In genomic region chr19:33355535-33355934, GRCh38 we compare ENCODE assay signal across 23 cellular contexts. TPM values are rescaled to one million over a fixed set of nuclear protein-coding genes. Genes with fewer than 3 reads are reported as not detected.
DNase-seq lines count a peak whose midpoint lies in the region; ATAC-seq, FAIRE-seq and TF ChIP-seq lines count a peak whose summit lies in the region.
"Had no signal": no experiment of that assay in that cellular context is flagged by ENCODE, and none has a peak within 500 bp of the region (broad histone marks: within the 10 kb centered on the region; RNA-seq: fewer than 3 reads in every experiment).

No MANE protein-coding gene starts in this region.

- peaks cover 16% of the 10 kb centered on the region for H3K27me3 Mint-ChIP-seq in astrocyte (ENCODE audit: low read depth, unreplicated experiment)

- H3K4me1 ChIP-seq in HepG2 (ENCODE audit: insufficient read depth, low read length), result peaks cover 5% of the 10 kb centered on the region
- no peaks in the 10 kb centered on the region for H3K4me1 ChIP-seq in right lobe of liver
- H3K4me1 ChIP-seq in astrocyte (ENCODE audit: insufficient read depth, low read length), result no peaks in the 10 kb centered on the region
- H3K4me1 ChIP-seq in keratinocyte (ENCODE audit: control insufficient read depth, extremely low read depth, insufficient read depth, low read length), result peaks cover 19% of the 10 kb centered on the region
- H3K4me1 ChIP-seq: BE2C; BLaER1 treated with 17β-estradiol and CSF1 and Interleukin-3, amounts not matched to agents 10 nM and 100 nM had no signal

- H3K9me3 Mint-ChIP-seq in astrocyte (ENCODE audit: unreplicated experiment), result peaks cover 14% of the 10 kb centered on the region
- H3K9me3 Mint-ChIP-seq: CD4-positive, alpha-beta T cell had no signal

- FAIRE-seq in HepG2 (lab: Jason Lieb, UNC) (no peak), astrocyte (lab: Jason Lieb, UNC) (peak; percentile 76), keratinocyte (lab: Jason Lieb, UNC) (peak; percentile 46)
- FAIRE-seq: D721Med, GM12878, GM18507 had no signal

- TF ChIP-seq POLR2A in HepG2 (IDR thresholded peaks at IDR 0.05; ENCODE audit: insufficient read depth in 1 of 2, low read depth in 2 of 2, low read length in 2 of 2), result no peak
- TF ChIP-seq POLR2A in right lobe of liver (IDR thresholded peaks at IDR 0.05), result no peak

- dilution Hi-C loops in keratinocyte (cut with MboI; ENCODE audit: extremely low pct_ligation_motif_present, low sequenced_read_pairs), result no loop called here

- no peaks in the 10 kb centered on the region for H3K9me1 ChIP-seq in keratinocyte (ENCODE audit: control insufficient read depth, extremely low read depth, insufficient read depth, low read length)

- H3K9ac ChIP-seq in HepG2 (ENCODE audit: insufficient read depth, low read depth, low read length) (no peak overlapping the region), astrocyte (ENCODE audit: low read length) (no peak overlapping the region), keratinocyte (ENCODE audit: control insufficient read depth, extremely low read depth, insufficient read depth, low read length) (no peak overlapping the region)
- H3K9ac ChIP-seq: BLaER1 treated with 17β-estradiol and CSF1 and Interleukin-3, amounts not matched to agents 10 nM and 100 nM had no signal

- no peaks in the 10 kb centered on the region for H3K79me2 ChIP-seq in HepG2 (ENCODE audit: insufficient read depth, low read length)
- no peaks in the 10 kb centered on the region for H3K79me2 ChIP-seq in astrocyte (ENCODE audit: insufficient read depth, low read length)
- no peaks in the 10 kb centered on the region for H3K79me2 ChIP-seq in keratinocyte (ENCODE audit: control insufficient read depth, insufficient read depth, low read length)

- H3K4me1 Mint-ChIP-seq in astrocyte (ENCODE audit: low read depth, unreplicated experiment), result no peaks in the 10 kb centered on the region
- H3K4me1 Mint-ChIP-seq: CD14-positive monocyte; CD8-positive, alpha-beta memory T cell; GM23338; H9 had no signal

- 0 out of 5 replicates have a peak, but pooled peaks cover 0 to 3% of the 10 kb centered on the region in 2 experiments for H3K27me3 ChIP-seq in HepG2 (ENCODE audit: control insufficient read depth in 1 of 2, insufficient read depth in 2 of 2, low read length in 2 of 2)
- no peaks in the 10 kb centered on the region for H3K27me3 ChIP-seq in right lobe of liver
- peaks cover 3% of the 10 kb centered on the region for H3K27me3 ChIP-seq in astrocyte (ENCODE audit: insufficient read depth, low read length)
- H3K27me3 ChIP-seq in keratinocyte (ENCODE audit: control insufficient read depth, extremely low read depth, insufficient read depth, low read length), result no peaks in the 10 kb centered on the region
- H3K27me3 ChIP-seq: BE2C; BLaER1 treated with 17β-estradiol and CSF1 and Interleukin-3, amounts not matched to agents 10 nM and 100 nM had no signal

- WGBS in HepG2 (ENCODE audit: low lambda C conversion rate), result 33% methylated on average over 2 of the region's 2 CpGs
- 52% methylated on average over 2 of the region's 2 CpGs for whole genome bisulfite sequencing in right lobe of liver (ENCODE audit: insufficient coverage, low coverage, low lambda C conversion rate, missing lambda C conversion rate)

- no peak for TF ChIP-seq RAD21 in HepG2 (CRISPR knock-in tag; IDR thresholded peaks at IDR 0.05)

- TF ChIP-seq EP300 in HepG2 (IDR thresholded peaks at IDR 0.05; ENCODE audit: low read depth in 2 of 2, low read length in 2 of 2) (no peak), HepG2 (CRISPR knock-in tag; IDR thresholded peaks at IDR 0.05; ENCODE audit: borderline replicate concordance) (no peak)

- H4K20me1 ChIP-seq in HepG2 (ENCODE audit: insufficient read depth, low read length) (no peaks in the 10 kb centered on the region), astrocyte (ENCODE audit: insufficient read depth, low read length) (no peaks in the 10 kb centered on the region), keratinocyte (ENCODE audit: control insufficient read depth, extremely low read depth, insufficient read depth, low read length) (no peaks in the 10 kb centered on the region)
- H4K20me1 ChIP-seq: BLaER1 treated with 17β-estradiol and CSF1 and Interleukin-3, amounts not matched to agents 10 nM and 100 nM had no signal

- DNase-seq in HepG2 (ENCODE audit: low spot score), result no peak
- DNase-seq in right lobe of liver, result no peak
- DNase-seq in astrocyte (ENCODE audit: low read depth), result no peak
- no peak for DNase-seq in keratinocyte (ENCODE audit: low read depth, low spot score)
- no peak for DNase-seq in NCI-H187 treated with DMSO at 0.1 percent for 48 hours (lab: John Stamatoyannopoulos, UW)
- no peak for DNase-seq in globus pallidus (ENCODE audit: low spot score)
- DNase-seq: ACHN; AML-193; BE2C; CD4-positive, alpha-beta T cell; CD8-positive, alpha-beta memory T cell; DMS 273 treated with DMSO at 0.1 percent for 48 hours; DMS79; EL; GDM1; H9 had no signal

- POLR2A ChIA-PET in HepG2 (lab: Yijun Ruan, JAX), result no interaction called here

- intact Hi-C loops in HepG2 (cut with micrococcal nuclease; ENCODE audit: unreplicated experiment), result no loop called here
- intact Hi-C loops in right lobe of liver (cut with DNase I), result no loop called here

- no peak overlapping the region for H3K27ac Mint-ChIP-seq in astrocyte (ENCODE audit: unreplicated experiment)
- H3K27ac Mint-ChIP-seq: CD4-positive, alpha-beta T cell; GM23338; H9 had no signal

- in situ Hi-C loops in HepG2 (cut with HindIII; ENCODE audit: extremely low pct_ligation_motif_present, low pct_unique_long_range_greater_than_20kb), result no loop called here

- H3K27ac ChIP-seq in HepG2 (ENCODE audit: extremely low read length, insufficient read depth, low read length), result no peak overlapping the region
- H3K27ac ChIP-seq in right lobe of liver, result no peak overlapping the region
- no peak overlapping the region for H3K27ac ChIP-seq in astrocyte (ENCODE audit: low read depth, low read length)
- no peak overlapping the region for H3K27ac ChIP-seq in keratinocyte (ENCODE audit: control insufficient read depth, insufficient read depth, low read length)
- H3K27ac ChIP-seq: 22Rv1; BLaER1 treated with 17β-estradiol and CSF1 and Interleukin-3, amounts not matched to agents 10 nM and 100 nM had no signal

- H3K36me3 ChIP-seq in HepG2 (replicated peaks in 1 of 2; ENCODE audit: control insufficient read depth in 1 of 2, insufficient read depth in 2 of 2, low read length in 2 of 2) (no peaks in the 10 kb centered on the region), right lobe of liver (no peaks in the 10 kb centered on the region), astrocyte (ENCODE audit: insufficient read depth, low read length) (no peaks in the 10 kb centered on the region), keratinocyte (ENCODE audit: control insufficient read depth in 2 of 2, extremely low read depth in 1 of 2, insufficient read depth in 2 of 2, low read length in 2 of 2) (no peaks in the 10 kb centered on the region)
- H3K36me3 ChIP-seq: BE2C; BLaER1 treated with 17β-estradiol and CSF1 and Interleukin-3, amounts not matched to agents 10 nM and 100 nM had no signal

- H3K4me2 ChIP-seq in HepG2 (ENCODE audit: low read depth, low read length), result no peak overlapping the region
- H3K4me2 ChIP-seq in astrocyte (ENCODE audit: low read length), result no peak overlapping the region
- H3K4me2 ChIP-seq in keratinocyte (ENCODE audit: control insufficient read depth, extremely low read depth, insufficient read depth, low read depth, low read length), result no peak overlapping the region
- H3K4me2 ChIP-seq: BLaER1 treated with 17β-estradiol and CSF1 and Interleukin-3, amounts not matched to agents 10 nM and 100 nM; GM23338 had no signal

- TF ChIP-seq CTCF in HepG2 (CRISPR knock-in tag; IDR thresholded peaks at IDR 0.05) (no peak), right lobe of liver (IDR thresholded peaks at IDR 0.05) (no peak), astrocyte (IDR thresholded peaks at IDR 0.05; ENCODE audit: insufficient read depth, low read depth, low read length) (no peak), keratinocyte (optimal IDR thresholded peaks at IDR 0.05 in 1 of 3, IDR thresholded peaks at IDR 0.05 in 1 of 3, conservative IDR thresholded peaks at IDR 0.05 in 1 of 3; ENCODE audit: extremely low read depth in 1 of 3, insufficient read depth in 2 of 3, low read length in 3 of 3) (no peak)

- ATAC-seq in HepG2, result no peak
- ATAC-seq in right lobe of liver, result no peak
- ATAC-seq: GM12878, GM23338 had no signal

- no peaks in the 10 kb centered on the region for H3K36me3 Mint-ChIP-seq in astrocyte (ENCODE audit: low read depth, unreplicated experiment)
- H3K36me3 Mint-ChIP-seq: CD8-positive, alpha-beta memory T cell had no signal

- H3K4me3 Mint-ChIP-seq in astrocyte (ENCODE audit: unreplicated experiment), result no peak overlapping the region
- H3K4me3 Mint-ChIP-seq: CD14-positive monocyte; CD4-positive, alpha-beta T cell; CD8-positive, alpha-beta memory T cell; GM23338; H9 had no signal

- H2AFZ ChIP-seq in HepG2 (ENCODE audit: low read length) (no peak overlapping the region), astrocyte (ENCODE audit: low read depth, low read length) (no peak overlapping the region), keratinocyte (ENCODE audit: control insufficient read depth, low read length) (no peak overlapping the region)
- H2AFZ ChIP-seq: GM23338 had no signal

- no TSS peak for BruUV-seq in HepG2 (replicated peaks; lab: Mats Ljungman, UMichigan)

- H3K4me3 ChIP-seq in HepG2 (replicated peaks in 1 of 3; ENCODE audit: insufficient read depth in 1 of 3, low read depth in 2 of 3, low read length in 3 of 3), result no peak overlapping the region
- no peak overlapping the region for H3K4me3 ChIP-seq in right lobe of liver
- no peak overlapping the region for H3K4me3 ChIP-seq in astrocyte (ENCODE audit: insufficient read depth, low read depth, low read length)
- H3K4me3 ChIP-seq in keratinocyte (ENCODE audit: control insufficient read depth in 2 of 3, extremely low read depth in 1 of 3, insufficient read depth in 2 of 3, low read depth in 1 of 3, low read length in 3 of 3), result no peak overlapping the region
- H3K4me3 ChIP-seq: BLaER1 treated with 17β-estradiol and CSF1 and Interleukin-3, amounts not matched to agents 10 nM and 100 nM; GM12878; GM23338 had no signal

- no peaks in the 10 kb centered on the region for H3K9me3 ChIP-seq in HepG2 (ENCODE audit: low read length)
- no peaks in the 10 kb centered on the region for H3K9me3 ChIP-seq in right lobe of liver
- H3K9me3 ChIP-seq in astrocyte (ENCODE audit: insufficient read depth, low read depth, low read length), result no peaks in the 10 kb centered on the region
- no peaks in the 10 kb centered on the region for H3K9me3 ChIP-seq in keratinocyte (ENCODE audit: control insufficient read depth, low read depth, low read length)

- CTCF ChIA-PET in HepG2 (lab: Yijun Ruan, JAX; ENCODE audit: low intra/inter-chr PET ratio, low total read pairs), result no interaction called here

RNA-seq across cellular contexts. Expression of gene CEBPG, which starts 18.0 kb away (rescaled TPM):
- total RNA-seq in HepG2 (2016; rRNA removed; fragmentation: Illumina TruSeq; extraction: Trizol) (34.3 and 49.8 TPM in 2 replicates), right lobe of liver (10 to 100 TPM; 15.0 to 32.3 (median 27.1) TPM), astrocyte (31.7 and 34.0 TPM in 2 replicates)
- 13.2 and 14.7 TPM in 2 replicates for total RNA-seq in HepG2 (2016; cell fraction: cytosol; rRNA removed; fragmentation: Illumina TruSeq; extraction: Trizol; ENCODE audit: low read depth)
- 35.7 and 49.1 TPM in 2 replicates for total RNA-seq in HepG2 (2016; cell fraction: insoluble cytoplasmic fraction; rRNA removed; fragmentation: Illumina TruSeq; extraction: Trizol)
- 37.6 and 38.8 TPM in 2 replicates for total RNA-seq in HepG2 (2016; cell fraction: membrane; rRNA removed; fragmentation: Illumina TruSeq; extraction: Trizol)
- total RNA-seq in HepG2 (2016; cell fraction: nucleus; rRNA removed; fragmentation: Illumina TruSeq; extraction: Trizol), result 24.5 and 24.7 TPM in 2 replicates
- polyA plus RNA-seq in HepG2 (2011; rRNA removed) (25.7 and 26.6 TPM in 2 replicates), keratinocyte (20.4 to 31.9 TPM (median 22.4 TPM) in 3 replicates)
- 16.9 and 25.6 TPM in 2 replicates for polyA plus RNA-seq in HepG2 (2011; cell fraction: cytosol; rRNA removed)
- 11.7 and 17.0 TPM in 2 replicates for polyA plus RNA-seq in HepG2 (2011; cell fraction: nucleus; rRNA removed)
- 34.2 and 46.3 TPM in 2 replicates for polyA plus RNA-seq in HepG2 (2012)
- polyA plus RNA-seq in HepG2 (2016; cell fraction: cytosol; fragmentation: Illumina TruSeq; extraction: Trizol; ENCODE audit: low read depth), result 13.2 and 15.5 TPM in 2 replicates
- polyA plus RNA-seq in HepG2 (2016; cell fraction: insoluble cytoplasmic fraction; fragmentation: Illumina TruSeq; extraction: Trizol; ENCODE audit: low read depth), result 44.3 and 47.4 TPM in 2 replicates
- 25.6 and 28.0 TPM in 2 replicates for polyA plus RNA-seq in HepG2 (2016; cell fraction: membrane; fragmentation: Illumina TruSeq; extraction: Trizol; ENCODE audit: low read depth)
- 30.5 and 35.3 TPM in 2 replicates for polyA plus RNA-seq in HepG2 (2016; cell fraction: nucleus; fragmentation: Illumina TruSeq; extraction: Trizol; ENCODE audit: insufficient read depth, low read depth)
- polyA minus RNA-seq in HepG2 (2011; rRNA and poly(A)+ RNA removed; ENCODE audit: low replicate concordance), result 14.6 and 15.2 TPM in 2 replicates
- 18.9 and 25.7 TPM in 2 replicates for polyA minus RNA-seq in HepG2 (2011; cell fraction: cytosol; rRNA and poly(A)+ RNA removed)
- 26.3 and 34.8 TPM in 2 replicates for polyA minus RNA-seq in HepG2 (2011; cell fraction: nucleus; rRNA and poly(A)+ RNA removed)
- 41.5 TPM for polyA plus RNA-seq in keratinocyte (2011; ENCODE audit: low read depth)
- polyA plus RNA-seq in keratinocyte (2011; cell fraction: cytosol; rRNA removed), result 17.4 and 26.2 TPM in 2 replicates
- 17.8 and 21.8 TPM in 2 replicates for polyA plus RNA-seq in keratinocyte (2011; cell fraction: nucleus; rRNA removed)
- polyA plus RNA-seq in keratinocyte (2012; ENCODE audit: low replicate concordance), result 20.3 and 41.2 TPM in 2 replicates
- 6.0 to 24.1 TPM (median 14.7 TPM) in 3 replicates for polyA minus RNA-seq in keratinocyte
- polyA minus RNA-seq in keratinocyte (2011; cell fraction: cytosol; rRNA and poly(A)+ RNA removed), result 17.3 TPM
- polyA minus RNA-seq in keratinocyte (2011; cell fraction: nucleus; rRNA and poly(A)+ RNA removed), result 6.8 and 11.9 TPM in 2 replicates

RNA-seq across cellular contexts. Expression of gene CEBPA, which starts 53.2 kb away (rescaled TPM):
- 99.9 and 103 TPM in 2 replicates for total RNA-seq in HepG2 (2016; rRNA removed; fragmentation: Illumina TruSeq; extraction: Trizol)
- total RNA-seq in HepG2 (2016; cell fraction: cytosol; rRNA removed; fragmentation: Illumina TruSeq; extraction: Trizol; ENCODE audit: low read depth), result 28.5 and 32.0 TPM in 2 replicates
- 99.3 and 101 TPM in 2 replicates for total RNA-seq in HepG2 (2016; cell fraction: insoluble cytoplasmic fraction; rRNA removed; fragmentation: Illumina TruSeq; extraction: Trizol)
- total RNA-seq in HepG2 (2016; cell fraction: membrane; rRNA removed; fragmentation: Illumina TruSeq; extraction: Trizol), result 88.0 and 107 TPM in 2 replicates
- total RNA-seq in HepG2 (2016; cell fraction: nucleus; rRNA removed; fragmentation: Illumina TruSeq; extraction: Trizol), result 47.4 and 51.4 TPM in 2 replicates
- 24.8 and 35.0 TPM in 2 replicates for polyA plus RNA-seq in HepG2 (2011; rRNA removed)
- polyA plus RNA-seq in HepG2 (2011; cell fraction: cytosol; rRNA removed), result 40.5 and 42.6 TPM in 2 replicates
- 17.3 and 19.3 TPM in 2 replicates for polyA plus RNA-seq in HepG2 (2011; cell fraction: nucleus; rRNA removed)
- 22.3 and 27.0 TPM in 2 replicates for polyA plus RNA-seq in HepG2 (2012)
- polyA plus RNA-seq in HepG2 (2016; cell fraction: cytosol; fragmentation: Illumina TruSeq; extraction: Trizol; ENCODE audit: low read depth), result 23.5 and 27.9 TPM in 2 replicates
- polyA plus RNA-seq in HepG2 (2016; cell fraction: insoluble cytoplasmic fraction; fragmentation: Illumina TruSeq; extraction: Trizol; ENCODE audit: low read depth), result 121 and 123 TPM in 2 replicates
- polyA plus RNA-seq in HepG2 (2016; cell fraction: membrane; fragmentation: Illumina TruSeq; extraction: Trizol; ENCODE audit: low read depth), result 68.7 and 77.8 TPM in 2 replicates
- 76.4 and 86.3 TPM in 2 replicates for polyA plus RNA-seq in HepG2 (2016; cell fraction: nucleus; fragmentation: Illumina TruSeq; extraction: Trizol; ENCODE audit: insufficient read depth, low read depth)
- polyA minus RNA-seq in HepG2 (2011; rRNA and poly(A)+ RNA removed; ENCODE audit: low replicate concordance), result 4.5 and 45.0 TPM in 2 replicates
- 25.4 and 32.4 TPM in 2 replicates for polyA minus RNA-seq in HepG2 (2011; cell fraction: cytosol; rRNA and poly(A)+ RNA removed)
- polyA minus RNA-seq in HepG2 (2011; cell fraction: nucleus; rRNA and poly(A)+ RNA removed), result 15.6 and 18.2 TPM in 2 replicates
- 100 to 1,000 TPM in 4 of 6 experiments, 10 to 100 TPM in 2; 53.9 to 163 (median 119) TPM for total RNA-seq in right lobe of liver
- total RNA-seq in astrocyte, result 0.45 and 0.50 TPM in 2 replicates
- 1.5 to 6.4 TPM (median 3.6 TPM) in 3 replicates for polyA plus RNA-seq in keratinocyte
- 14.5 TPM for polyA plus RNA-seq in keratinocyte (2011; ENCODE audit: low read depth)
- polyA plus RNA-seq in keratinocyte (2011; cell fraction: cytosol; rRNA removed), result 1.3 and 1.9 TPM in 2 replicates
- 2.4 and 3.3 TPM in 2 replicates for polyA plus RNA-seq in keratinocyte (2011; cell fraction: nucleus; rRNA removed)
- 2.0 and 21.4 TPM in 2 replicates for polyA plus RNA-seq in keratinocyte (2012; ENCODE audit: low replicate concordance)
- 1.9 to 4.6 TPM (median 2.1 TPM) in 3 replicates for polyA minus RNA-seq in keratinocyte
- polyA minus RNA-seq in keratinocyte (2011; cell fraction: cytosol; rRNA and poly(A)+ RNA removed), result 1.7 TPM
- 1.5 and 4.0 TPM in 2 replicates for polyA minus RNA-seq in keratinocyte (2011; cell fraction: nucleus; rRNA and poly(A)+ RNA removed)

Comparison
In these comparisons a context has a peak if more than half of its experiments do, and no peak if none do; other contexts are left out.
1. RNA of gene CEBPA, which starts 53.2 kb away (total RNA-seq): 53.9 to 163 TPM in right lobe of liver and 28.5 to 107 TPM in HepG2; 0.45 to 0.50 TPM in astrocyte; every median in the first group is over 10 times any median in the second.